7 cellular contexts compared by ENCODE assay signal in genomic region chr17:76121932-76122383, GRCh38. TPM values are rescaled to one million over a fixed set of nuclear protein-coding genes. Genes with fewer than 3 reads are reported as not detected.
DNase-seq lines count a peak whose midpoint lies in the region; ATAC-seq and TF ChIP-seq lines count a peak whose summit lies in the region.
"Had no signal": no experiment of that assay in that cellular context is flagged by ENCODE, and none has a peak within 500 bp of the region (broad histone marks: within the 10 kb centered on the region; RNA-seq: fewer than 3 reads in every experiment).

No MANE protein-coding gene starts in this region.

- no peaks in the 10 kb centered on the region for H3K9me3 ChIP-seq in duodenal mucosa (ENCODE audit: control insufficient read depth in 1 of 2, low read length in 2 of 2)

- H3K27ac ChIP-seq in duodenal mucosa (ENCODE audit: low read depth, low read length): no peak overlapping the region

- intact Hi-C loops in left colon (cut with DNase I, micrococcal nuclease): loop anchor here in 1 of 2 donors (10.0 kb wide), 1 partner anchor 153 kb away; no protein-coding TSS in a partner anchor

- peak overlapping the region; percentile 34 to 48 for H3K4me3 ChIP-seq in duodenal mucosa (ENCODE audit: low read depth in 1 of 2, low read length in 2 of 2)
- H3K4me3 ChIP-seq in retinal pigment epithelial cell (ENCODE audit: low read length): peak overlapping the region; percentile 19
- H3K4me3 ChIP-seq: lung had no signal

- H3K27me3 ChIP-seq in duodenal mucosa (ENCODE audit: control insufficient read depth in 1 of 2, insufficient read depth in 2 of 2, low read length in 2 of 2): no peaks in the 10 kb centered on the region

- no peaks in the 10 kb centered on the region for H3K36me3 ChIP-seq in duodenal mucosa (ENCODE audit: control insufficient read depth in 1 of 2, insufficient read depth in 2 of 2, low read length in 2 of 2)

- H3K9ac ChIP-seq in duodenal mucosa (ENCODE audit: low read depth in 1 of 2, low read length in 2 of 2): no peak overlapping the region

- no peak for DNase-seq in retinal pigment epithelial cell (ENCODE audit: low read depth)
- no peak for DNase-seq in left colon
- no peak for DNase-seq in MV-4-11 (lab: John Stamatoyannopoulos, UW)
- DNase-seq in activated CD4-positive, CD25-positive, alpha-beta regulatory T cell (lab: John Stamatoyannopoulos, UW): no peak

- TF ChIP-seq CTCF in retinal pigment epithelial cell (conservative IDR thresholded peaks at IDR 0.05; ENCODE audit: low read depth, low read length): no peak

- peak; percentile 13 for ATAC-seq in HG02798 (IDR thresholded peaks at IDR 0.05; ENCODE audit: poor library complexity, unreplicated experiment)
- ATAC-seq in left colon: no peak

- H3K4me1 ChIP-seq in duodenal mucosa (ENCODE audit: control insufficient read depth in 1 of 2, insufficient read depth in 2 of 2, low read length in 2 of 2): no peaks in the 10 kb centered on the region

RNA-seq across cellular contexts. Expression of gene EXOC7, which starts 18.4 kb away (rescaled TPM):
- total RNA-seq in left colon: 100 to 1,000 TPM; 100 to 102 TPM

RNA-seq across cellular contexts. Expression of gene FOXJ1, which starts 19.1 kb away (rescaled TPM):
- total RNA-seq in left colon: 1 to 10 TPM; 1.6 to 2.8 TPM

RNA-seq across cellular contexts. Expression of gene ZACN, which starts 43.0 kb away (rescaled TPM):
- total RNA-seq in left colon: under 1 TPM in 1 of 2 donors, not detected in 1; 0.22 TPM

RNA-seq across cellular contexts. Expression of gene GALR2, which starts 47.4 kb away (rescaled TPM):
- total RNA-seq in left colon: not detected

RNA-seq across cellular contexts. Expression of gene SRP68, which starts 49.6 kb away (rescaled TPM):
- total RNA-seq in left colon: 10 to 100 TPM; 49.9 to 56.5 TPM
